In genomic region chr1:162310337-162310736, GRCh38 we compare ENCODE assay signal across 14 cellular contexts.
A peak's percentile ranks its signal among the peaks of the same experiment; 100 is the strongest.
DNase-seq lines count a peak whose midpoint lies in the region; ATAC-seq and TF ChIP-seq lines count a peak whose summit lies in the region.
"Had no signal": no experiment of that assay in that cellular context is flagged by ENCODE, and none has a peak within 500 bp of the region (broad histone marks: within the 10 kb centered on the region; RNA-seq: fewer than 3 reads in every experiment).

No MANE protein-coding gene starts in this region.

- TF ChIP-seq EP300 in neural cell (conservative IDR thresholded peaks at IDR 0.05; ENCODE audit: poor library complexity, severe bottlenecking) (no peak), ovary (IDR thresholded peaks at IDR 0.05) (no peak)

- H3K9me3 ChIP-seq in OCI-LY3 (ENCODE audit: insufficient read depth, low read length), result no peaks in the 10 kb centered on the region; the same call in 1 of the 2 replicates
- no peaks in the 10 kb centered on the region for H3K9me3 ChIP-seq in neural cell (ENCODE audit: low read length)
- H3K9me3 ChIP-seq in ovary, result no peaks in the 10 kb centered on the region

- DNase-seq in ovary (no peak), iPS-NIHi11 (ENCODE audit: low spot score) (no peak)
- DNase-seq in activated CD8-positive, alpha-beta T cell treated with anti-CD3 and anti-CD28 coated beads, Interleukin-2, amount 10 ng/mL, durations not matched to agents 7 days and 5 days, result no peak
- DNase-seq: activated CD4-positive, alpha-beta T cell treated with anti-CD3 and anti-CD28 coated beads for 1 hour; left ventricle myocardium superior; MM.1S; NCI-H2107 had no signal

- H3K4me3 ChIP-seq in OCI-LY3 (ENCODE audit: low read length) (no peak overlapping the region), neural cell (ENCODE audit: low read length) (peak overlapping the region; percentile 15), ovary (no peak overlapping the region)
- H3K4me3 ChIP-seq: BLaER1, esophagus muscularis mucosa had no signal

- ATAC-seq in GM19468 (IDR thresholded peaks at IDR 0.05; ENCODE audit: extremely low read depth, unreplicated experiment), result peak; percentile 25
- ATAC-seq in activated CD8-positive, alpha-beta T cell treated with anti-CD3 and anti-CD28 coated beads, Interleukin-2, amount 10 ng/mL, durations not matched to agents 7 days and 5 days, result no peak
- ATAC-seq: activated naive CD4-positive, alpha-beta T cell treated with anti-CD3 and anti-CD28 coated beads, Interleukin-2, amount 50 U/mL, for 72 hours; left ventricle myocardium superior had no signal

- peaks cover 4 to 18% (median 16%) of the 10 kb centered on the region in 5 experiments for H3K9me3 Mint-ChIP-seq in brain
- no peaks in the 10 kb centered on the region for H3K9me3 Mint-ChIP-seq in activated CD8-positive, alpha-beta T cell treated with anti-CD3 and anti-CD28 coated beads, Interleukin-2, amount 10 ng/mL, durations not matched to agents 7 days and 5 days (ENCODE audit: insufficient read depth)

- H3K79me2 ChIP-seq in OCI-LY3 (ENCODE audit: low read length) (no peaks in the 10 kb centered on the region), neural cell (replicated peaks; ENCODE audit: insufficient read depth, low read length) (no peaks in the 10 kb centered on the region)

- peak overlapping the region in 3 of 5 experiments; percentile 16 to 82 (median 73) for H3K27ac Mint-ChIP-seq in brain
- H3K27ac Mint-ChIP-seq in activated CD8-positive, alpha-beta T cell treated with anti-CD3 and anti-CD28 coated beads, Interleukin-2, amount 10 ng/mL, durations not matched to agents 7 days and 5 days, result no peak overlapping the region
- H3K27ac Mint-ChIP-seq: activated naive CD4-positive, alpha-beta T cell treated with anti-CD3 and anti-CD28 coated beads, Interleukin-2, amount 50 U/mL, for 72 hours had no signal

- no peak overlapping the region for H3K4me3 Mint-ChIP-seq in brain
- no peak overlapping the region for H3K4me3 Mint-ChIP-seq in activated CD8-positive, alpha-beta T cell treated with anti-CD3 and anti-CD28 coated beads, Interleukin-2, amount 10 ng/mL, durations not matched to agents 7 days and 5 days

- no peaks in the 10 kb centered on the region for H3K9me2 ChIP-seq in neural cell (ENCODE audit: insufficient read depth, low read length)

- H4K20me1 ChIP-seq in OCI-LY3 (ENCODE audit: insufficient read depth, low read length) (no peaks in the 10 kb centered on the region), neural cell (ENCODE audit: insufficient read depth) (no peaks in the 10 kb centered on the region)
- H4K20me1 ChIP-seq: BLaER1 had no signal

- no peak overlapping the region for H2AFZ ChIP-seq in OCI-LY3 (ENCODE audit: low read depth, low read length)
- no peak overlapping the region for H2AFZ ChIP-seq in neural cell (ENCODE audit: low read depth, low read length)

- WGBS in ovary, 3 donors, result 90 to 95% (median 90%) methylated on average over 4 of the region's 4 CpGs

- no peak for TF ChIP-seq RAD21 in neural cell (conservative IDR thresholded peaks at IDR 0.05)

- H3K36me3 Mint-ChIP-seq in brain, result peaks cover 15% of the 10 kb centered on the region
- no peaks in the 10 kb centered on the region for H3K36me3 Mint-ChIP-seq in activated CD8-positive, alpha-beta T cell treated with anti-CD3 and anti-CD28 coated beads, Interleukin-2, amount 10 ng/mL, durations not matched to agents 7 days and 5 days (ENCODE audit: low read depth)

- H3K27me3 ChIP-seq in OCI-LY3 (ENCODE audit: low read depth, low read length), result peaks cover 33% of the 10 kb centered on the region; the same call in 1 of the 2 replicates
- H3K27me3 ChIP-seq in neural cell (ENCODE audit: insufficient read depth, low read depth, low read length), result no peaks in the 10 kb centered on the region
- no peaks in the 10 kb centered on the region for H3K27me3 ChIP-seq in ovary
- H3K27me3 ChIP-seq: BLaER1, esophagus muscularis mucosa had no signal

- CTCF ChIA-PET in activated CD8-positive, alpha-beta T cell treated with anti-CD3 and anti-CD28 coated beads, Interleukin-2, amount 10 ng/mL, durations not matched to agents 7 days and 5 days (lab: Charles Lee), result no interaction called here

- no peaks in the 10 kb centered on the region for H3K27me3 Mint-ChIP-seq in brain
- peaks cover 2% of the 10 kb centered on the region for H3K27me3 Mint-ChIP-seq in activated CD8-positive, alpha-beta T cell treated with anti-CD3 and anti-CD28 coated beads, Interleukin-2, amount 10 ng/mL, durations not matched to agents 7 days and 5 days (ENCODE audit: low read depth)

- TF ChIP-seq POLR2A in ovary (IDR thresholded peaks at IDR 0.05), result no peak

- H3K27ac ChIP-seq in OCI-LY3 (ENCODE audit: low read length), result no peak overlapping the region
- H3K27ac ChIP-seq in neural cell (ENCODE audit: low read length), result peak overlapping the region; percentile 20
- no peak overlapping the region for H3K27ac ChIP-seq in ovary
- H3K27ac ChIP-seq: BLaER1, esophagus muscularis mucosa had no signal

- H3K4me2 ChIP-seq in OCI-LY3 (ENCODE audit: low read length), result peak overlapping the region; percentile 6
- no peak overlapping the region for H3K4me2 ChIP-seq in neural cell (ENCODE audit: low read length)
- H3K4me2 ChIP-seq: BLaER1 had no signal

- intact Hi-C loops in ovary (cut with DNase I), result no loop called here

- TF ChIP-seq CTCF in OCI-LY3 (IDR thresholded peaks at IDR 0.05; ENCODE audit: low read depth, low read length) (no peak), brain (conservative IDR thresholded peaks at IDR 0.05) (no peak), neural cell (IDR thresholded peaks at IDR 0.05; ENCODE audit: poor library complexity, severe bottlenecking) (no peak), ovary (IDR thresholded peaks at IDR 0.05) (no peak)

- no peaks in the 10 kb centered on the region for H3K36me3 ChIP-seq in OCI-LY3 (replicated peaks; ENCODE audit: low read depth, low read length)
- H3K36me3 ChIP-seq in neural cell (ENCODE audit: insufficient read depth, low read length), result no peaks in the 10 kb centered on the region
- H3K36me3 ChIP-seq in ovary, result no peaks in the 10 kb centered on the region
- H3K36me3 ChIP-seq: BLaER1, esophagus muscularis mucosa had no signal

- peaks cover 23% of the 10 kb centered on the region for H3K4me1 Mint-ChIP-seq in brain
- H3K4me1 Mint-ChIP-seq in activated CD8-positive, alpha-beta T cell treated with anti-CD3 and anti-CD28 coated beads, Interleukin-2, amount 10 ng/mL, durations not matched to agents 7 days and 5 days (ENCODE audit: low read depth), result no peaks in the 10 kb centered on the region

- peaks cover 21% of the 10 kb centered on the region for H3K4me1 ChIP-seq in OCI-LY3 (ENCODE audit: low read length)
- H3K4me1 ChIP-seq in ovary (ENCODE audit: insufficient read depth), result no peaks in the 10 kb centered on the region
- H3K4me1 ChIP-seq: BLaER1, esophagus muscularis mucosa had no signal

- POLR2A ChIA-PET in activated CD8-positive, alpha-beta T cell treated with anti-CD3 and anti-CD28 coated beads, Interleukin-2, amount 10 ng/mL, durations not matched to agents 7 days and 5 days (lab: Charles Lee), result no interaction called here

- no peaks in the 10 kb centered on the region for H3F3A ChIP-seq in neural cell (ENCODE audit: insufficient read depth, low read length, poor library complexity, severe bottlenecking)

- H3K9ac ChIP-seq in OCI-LY3 (ENCODE audit: low read length) (no peak overlapping the region), neural cell (ENCODE audit: low read length) (no peak overlapping the region)
- H3K9ac ChIP-seq: BLaER1 had no signal

TF ChIP-seq in neural cell, 6 proteins besides CTCF, POLR2A, EP300 and RAD21:
- no peak for TF ChIP-seq POLR2AphosphoS5 (IDR thresholded peaks at IDR 0.05)
- TF ChIP-seq REST (IDR thresholded peaks at IDR 0.05; ENCODE audit: borderline replicate concordance), result no peak
